ENCODE assay signal across 8 cellular contexts in the genomic region with DNA sequence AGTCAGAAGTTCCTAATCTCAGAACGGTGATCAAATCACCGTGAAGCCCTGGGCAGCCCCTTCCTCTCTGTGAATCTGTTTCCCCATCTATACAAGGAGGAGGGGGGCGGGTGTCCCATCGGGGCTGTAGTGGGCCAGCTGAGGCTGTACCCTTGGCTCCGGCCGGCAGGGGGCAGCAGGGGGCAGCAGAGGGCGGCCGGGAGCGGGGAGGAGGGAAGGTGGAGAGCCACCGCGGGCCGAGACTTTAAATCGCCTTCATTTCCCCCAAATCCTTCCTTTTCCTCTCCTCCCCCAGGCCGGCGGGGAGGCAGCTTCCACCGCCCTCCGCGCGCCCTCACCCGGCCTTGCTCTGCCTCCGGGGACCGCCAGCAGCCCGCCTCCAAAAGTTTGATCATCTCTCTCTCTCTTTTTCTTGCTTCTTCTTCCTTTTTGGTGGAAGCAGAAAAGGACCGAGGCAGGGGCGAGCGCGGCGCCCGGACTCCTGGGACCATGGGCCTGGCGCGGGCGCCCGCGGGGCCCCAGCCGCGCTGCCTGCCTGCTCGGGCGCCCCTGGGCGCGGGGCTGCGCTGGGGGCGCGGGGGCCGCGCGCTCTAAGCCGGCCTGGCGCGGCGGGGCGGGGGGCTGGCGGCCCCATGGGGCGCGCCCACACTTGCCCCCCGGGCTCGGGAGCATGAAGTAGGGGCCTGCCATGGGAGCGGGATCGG. TPM values are rescaled to one million over a fixed set of nuclear protein-coding genes. Genes with fewer than 3 reads are reported as not detected.
DNase-seq lines count a peak whose midpoint lies in the region; ATAC-seq and TF ChIP-seq lines count a peak whose summit lies in the region.

TSS of gene COL27A1 (plus strand) at position 275 of the 704 bp plus-strand sequence. CDS start at position 689, 414 bp downstream.

- no peaks in the 10 kb centered on the region for H3K36me3 Mint-ChIP-seq in dendritic cell treated with granulocyte-macrophage colony-stimulating factor and Interleukin-4, amounts not matched to agents 40 ng/mL and 50 ng/mL, for 4 days (ENCODE audit: low read depth)

- peak within 1 kb of the TSS; percentile 67 for H3K4me3 Mint-ChIP-seq in dendritic cell treated with granulocyte-macrophage colony-stimulating factor and Interleukin-4, amounts not matched to agents 40 ng/mL and 50 ng/mL, for 4 days

- no peaks in the 10 kb centered on the region for H3K9me3 Mint-ChIP-seq in dendritic cell treated with granulocyte-macrophage colony-stimulating factor and Interleukin-4, amounts not matched to agents 40 ng/mL and 50 ng/mL, for 4 days

- DNase-seq in GM13977 (ENCODE audit: low spot score) (peak; percentile 95), NCI-H345 (lab: John Stamatoyannopoulos, UW) (peak; percentile 72), left lobe of liver (ENCODE audit: low spot score) (peak; percentile 86)
- peak; percentile 73 for DNase-seq in activated CD4-positive, alpha-beta T cell treated with anti-CD3 and anti-CD28 coated beads, Interleukin-2, amount 50 U/mL, for 1 hour
- peak; percentile 74 to 85 for DNase-seq in stimulated activated CD4-positive, alpha-beta T cell treated with anti-CD3 and anti-CD28 coated beads, Interleukin-1b, Interleukin-23, amount 100 ng/mL, for 4 hours (ENCODE audit: low read depth in 2 of 2)

- peak; percentile 94 for TF ChIP-seq CTCF in GM13977 (IDR thresholded peaks at IDR 0.05; ENCODE audit: extremely low read depth, insufficient read depth, missing control alignments)

- peaks cover 14% of the 10 kb centered on the region for H3K4me1 Mint-ChIP-seq in dendritic cell treated with granulocyte-macrophage colony-stimulating factor and Interleukin-4, amounts not matched to agents 40 ng/mL and 50 ng/mL, for 4 days (ENCODE audit: low read depth)

- in situ Hi-C loops in GM13977 (cut with MboI; ENCODE audit: low pct_unique_long_range_greater_than_20kb, low sequenced_read_pairs, unreplicated experiment) = no loop called here

- H3K27me3 Mint-ChIP-seq in dendritic cell treated with granulocyte-macrophage colony-stimulating factor and Interleukin-4, amounts not matched to agents 40 ng/mL and 50 ng/mL, for 4 days = peaks cover 68% of the 10 kb centered on the region

- H3K27ac Mint-ChIP-seq in dendritic cell treated with granulocyte-macrophage colony-stimulating factor and Interleukin-4, amounts not matched to agents 40 ng/mL and 50 ng/mL, for 4 days = no peak within 1 kb of the TSS

- peak; percentile 92 for ATAC-seq in HG02973 (IDR thresholded peaks at IDR 0.05; ENCODE audit: unreplicated experiment)
- peak; percentile 81 for ATAC-seq in left lobe of liver
- ATAC-seq in HG03108 (IDR thresholded peaks at IDR 0.05; ENCODE audit: unreplicated experiment) = no peak

- intact Hi-C loops in dendritic cell treated with granulocyte-macrophage colony-stimulating factor and Interleukin-4, amounts not matched to agents 40 ng/mL and 50 ng/mL, for 4 days (cut with micrococcal nuclease) = loop anchor here (1.0 kb wide), 1 partner anchor 136 kb away; no protein-coding TSS in a partner anchor

RNA-seq across cellular contexts. Expression of gene COL27A1, which starts in this region (rescaled TPM):
- 51.0 TPM for total RNA-seq in left lobe of liver
